23 cellular contexts compared by ENCODE assay signal in the genomic region with DNA sequence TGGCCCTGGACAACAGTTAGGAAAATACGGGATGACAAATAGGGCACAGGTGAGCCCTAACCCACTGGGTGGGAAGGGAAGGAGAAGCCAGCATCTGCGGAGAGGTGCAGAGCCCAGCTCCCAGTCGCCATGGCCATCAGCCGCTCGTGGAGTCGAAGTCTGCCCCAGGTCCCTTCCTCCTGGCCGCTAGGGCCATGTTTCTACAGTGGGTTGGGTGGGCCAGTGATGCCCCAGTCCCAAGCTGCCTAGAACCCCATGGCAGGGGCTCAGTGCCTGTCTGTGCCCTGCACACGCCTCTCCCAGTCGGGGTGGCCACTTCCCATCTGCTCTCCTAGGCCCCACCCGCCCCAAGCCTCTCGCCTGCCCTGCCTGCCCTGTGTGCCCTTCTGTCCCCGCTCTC. TPM values are rescaled to one million over a fixed set of nuclear protein-coding genes. Genes with fewer than 3 reads are reported as not detected.
"Had no signal": no experiment of that assay in that cellular context is flagged by ENCODE, and none has a peak within 500 bp of the region (broad histone marks: within the 10 kb centered on the region; RNA-seq: fewer than 3 reads in every experiment).

No MANE protein-coding gene starts in this region.

- DNase-seq: dermis blood vessel endothelial cell; dorsolateral prefrontal cortex; effector CD4-positive, alpha-beta T cell; effector memory CD4-positive, alpha-beta T cell; foreskin keratinocyte; hypothalamus; immature natural killer cell; islet precursor cell; kidney; kidney glomerular epithelial cell; left colon; left ventricle myocardium inferior; mammary epithelial cell; mesendoderm; midbrain had no signal

- H3K4me1 ChIP-seq: foreskin keratinocyte, heart left ventricle, left ventricle myocardium inferior had no signal

- H3K9me3 ChIP-seq: esophagus muscularis mucosa, gastroesophageal sphincter, heart left ventricle had no signal

- ATAC-seq: foreskin keratinocyte, gastroesophageal sphincter, heart left ventricle, left colon, left lobe of liver had no signal

- H3K4me3 ChIP-seq: coronary artery, dorsolateral prefrontal cortex, esophagus muscularis mucosa, gastroesophageal sphincter, heart left ventricle, hepatocyte, left ventricle myocardium inferior, lung had no signal

- H2AFZ ChIP-seq: hepatocyte had no signal

- H3K4me2 ChIP-seq: hepatocyte had no signal

- H3K36me3 ChIP-seq: left ventricle myocardium inferior had no signal

- H3K27ac ChIP-seq: esophagus muscularis mucosa, foreskin keratinocyte, heart left ventricle, hepatocyte, left ventricle myocardium inferior had no signal

- H3K27me3 ChIP-seq: dorsolateral prefrontal cortex, foreskin keratinocyte, gastroesophageal sphincter, hepatocyte had no signal

RNA-seq across cellular contexts. Expression of gene OLFM1, which starts 34.8 kb away (rescaled TPM):
- total RNA-seq: epithelial cell of proximal tubule had no signal
- polyA plus RNA-seq: immature natural killer cell had no signal
